14 cellular contexts compared by ENCODE assay signal in genomic region chrX:19609541-19609940, GRCh38.
A peak's percentile ranks its signal among the peaks of the same experiment; 100 is the strongest.
DNase-seq lines count a peak whose midpoint lies in the region; ATAC-seq and TF ChIP-seq lines count a peak whose summit lies in the region.
"Had no signal": no experiment of that assay in that cellular context is flagged by ENCODE, and none has a peak within 500 bp of the region (broad histone marks: within the 10 kb centered on the region; RNA-seq: fewer than 3 reads in every experiment).

No MANE protein-coding gene starts in this region.

- H3K4me3 Mint-ChIP-seq in activated CD8-positive, alpha-beta memory T cell treated with anti-CD3 and anti-CD28 coated beads, Interleukin-2, amount 10 ng/mL, durations not matched to agents 7 days and 5 days, result no peak overlapping the region
- H3K4me3 Mint-ChIP-seq in T-cell, result no peak overlapping the region
- H3K4me3 Mint-ChIP-seq: CD4-positive, CD25-positive, alpha-beta regulatory T cell; H9 had no signal

- CTCF ChIA-PET in activated CD8-positive, alpha-beta memory T cell treated with anti-CD3 and anti-CD28 coated beads, Interleukin-2, amount 10 ng/mL, durations not matched to agents 7 days and 5 days (lab: Charles Lee), result no interaction called here
- CTCF ChIA-PET in T-cell (lab: Charles Lee), result no interaction called here

- H3K27ac Mint-ChIP-seq in activated CD8-positive, alpha-beta memory T cell treated with anti-CD3 and anti-CD28 coated beads, Interleukin-2, amount 10 ng/mL, durations not matched to agents 7 days and 5 days, result peak overlapping the region; percentile 5
- H3K27ac Mint-ChIP-seq in T-cell, result peak overlapping the region; percentile 37 to 41
- H3K27ac Mint-ChIP-seq: H9 had no signal

- H3K27ac ChIP-seq in epithelial cell of prostate, result peak overlapping the region; percentile 28
- H3K27ac ChIP-seq: BLaER1 treated with 17β-estradiol and CSF1 and Interleukin-3, amounts not matched to agents 10 nM and 100 nM had no signal

- no peak for ATAC-seq in activated CD8-positive, alpha-beta memory T cell treated with anti-CD3 and anti-CD28 coated beads, Interleukin-2, amount 10 ng/mL, durations not matched to agents 7 days and 5 days
- no peak for ATAC-seq in T-cell (replicated peaks in 1 of 4)
- ATAC-seq in GM18505 (IDR thresholded peaks at IDR 0.05; ENCODE audit: unreplicated experiment), result no peak
- ATAC-seq: GM12878 had no signal

- peaks cover 5% of the 10 kb centered on the region for H3K4me1 Mint-ChIP-seq in activated CD8-positive, alpha-beta memory T cell treated with anti-CD3 and anti-CD28 coated beads, Interleukin-2, amount 10 ng/mL, durations not matched to agents 7 days and 5 days
- H3K4me1 Mint-ChIP-seq in T-cell, result peaks cover 19 to 29% (median 20%) of the 10 kb centered on the region in 3 donors
- H3K4me1 Mint-ChIP-seq: H9 had no signal

- DNase-seq in activated CD8-positive, alpha-beta memory T cell treated with anti-CD3 and anti-CD28 coated beads, Interleukin-2, amount 10 ng/mL, durations not matched to agents 7 days and 5 days, result no peak
- no peak for DNase-seq in activated CD8-positive, alpha-beta memory T cell treated with anti-CD3 and anti-CD28 coated beads, Interleukin-2, amount 50 U/mL, for 4 hours
- DNase-seq in T-cell (no peak), epithelial cell of prostate (ENCODE audit: low read depth, low spot score) (no peak), islet precursor cell (no peak), occipital lobe (lab: John Stamatoyannopoulos, UW) (no peak)
- DNase-seq: 8988T; CD4-positive, CD25-positive, alpha-beta regulatory T cell; DMS79; GOT3; H9 had no signal

- H3K27me3 Mint-ChIP-seq in activated CD8-positive, alpha-beta memory T cell treated with anti-CD3 and anti-CD28 coated beads, Interleukin-2, amount 10 ng/mL, durations not matched to agents 7 days and 5 days, result no peaks in the 10 kb centered on the region
- no peaks in the 10 kb centered on the region for H3K27me3 Mint-ChIP-seq in T-cell
- H3K27me3 Mint-ChIP-seq: CD4-positive, CD25-positive, alpha-beta regulatory T cell had no signal

- no peak for TF ChIP-seq POLR2A in GM18505 (IDR thresholded peaks at IDR 0.05; ENCODE audit: borderline replicate concordance, extremely low read depth, insufficient read depth, insufficient read length)

- POLR2A ChIA-PET in T-cell (lab: Charles Lee), result no interaction called here

- no peaks in the 10 kb centered on the region for H3K9me3 Mint-ChIP-seq in activated CD8-positive, alpha-beta memory T cell treated with anti-CD3 and anti-CD28 coated beads, Interleukin-2, amount 10 ng/mL, durations not matched to agents 7 days and 5 days (ENCODE audit: low read depth)
- no peaks in the 10 kb centered on the region for H3K9me3 Mint-ChIP-seq in T-cell
- H3K9me3 Mint-ChIP-seq: CD4-positive, CD25-positive, alpha-beta regulatory T cell had no signal

- H3K36me3 Mint-ChIP-seq in activated CD8-positive, alpha-beta memory T cell treated with anti-CD3 and anti-CD28 coated beads, Interleukin-2, amount 10 ng/mL, durations not matched to agents 7 days and 5 days, result peaks cover 20% of the 10 kb centered on the region
- peaks cover 19% of the 10 kb centered on the region for H3K36me3 Mint-ChIP-seq in T-cell
